ENCODE assay signal across 10 cellular contexts in genomic region chr3:52481819-52482521, GRCh38. TPM values are rescaled to one million over a fixed set of nuclear protein-coding genes. Genes with fewer than 3 reads are reported as not detected.
DNase-seq lines count a peak whose midpoint lies in the region; ATAC-seq and TF ChIP-seq lines count a peak whose summit lies in the region.
"Had no signal": no experiment of that assay in that cellular context is flagged by ENCODE, and none has a peak within 500 bp of the region (broad histone marks: within the 10 kb centered on the region; RNA-seq: fewer than 3 reads in every experiment).

No MANE protein-coding gene starts in this region.

- peaks cover 6% of the 10 kb centered on the region for H3K4me1 Mint-ChIP-seq in progenitor cell of endocrine pancreas (ENCODE audit: low read depth)

- ATAC-seq in HG03469 (IDR thresholded peaks at IDR 0.05; ENCODE audit: unreplicated experiment), result no peak

- no peak overlapping the region for H3K4me3 ChIP-seq in LNCaP clone FGC (ENCODE audit: low read depth, low read length)

- no peaks in the 10 kb centered on the region for H3K9me3 Mint-ChIP-seq in progenitor cell of endocrine pancreas (ENCODE audit: low read depth)

- H3K36me3 Mint-ChIP-seq in progenitor cell of endocrine pancreas (ENCODE audit: insufficient read depth), result peaks cover 15% of the 10 kb centered on the region

- no peak overlapping the region for H3K4me3 Mint-ChIP-seq in progenitor cell of endocrine pancreas (ENCODE audit: low read depth)

- peak overlapping the region; percentile 65 for H3K27ac Mint-ChIP-seq in progenitor cell of endocrine pancreas

- TF ChIP-seq CTCF in LNCaP clone FGC (IDR thresholded peaks at IDR 0.05; ENCODE audit: control insufficient read depth, extremely low read depth, insufficient read depth) (peak; percentile 17; the same call in 1 of the 2 replicates), progenitor cell of endocrine pancreas (IDR thresholded peaks at IDR 0.05; ENCODE audit: unreplicated experiment) (peak; percentile 48)

- H3K27me3 Mint-ChIP-seq in progenitor cell of endocrine pancreas, result no peaks in the 10 kb centered on the region

- DNase-seq in activated CD4-positive, alpha-beta T cell treated with anti-CD3 and anti-CD28 coated beads, Interleukin-2, amount 50 U/mL, for 48 hours, result peak; percentile 10 to 26
- no peak for DNase-seq in activated CD4-positive, alpha-beta T cell treated with anti-CD3 and anti-CD28 coated beads, Interleukin-2, amount 50 U/mL, for 4 hours
- DNase-seq in LNCaP clone FGC (ENCODE audit: low read depth), result no peak
- DNase-seq in effector CD8-positive, alpha-beta T cell (lab: John Stamatoyannopoulos, UW), result peak; percentile 6
- DNase-seq in progenitor cell of endocrine pancreas (ENCODE audit: low spot score, unreplicated experiment), result no peak
- DNase-seq in SK-N-DZ (ENCODE audit: low spot score), result no peak
- no peak for DNase-seq in MV-4-11 (lab: John Stamatoyannopoulos, UW)
- DNase-seq: COR-L47, NCI-H1417 treated with DMSO at 0.1 percent for 48 hours had no signal

RNA-seq across cellular contexts. Expression of gene STAB1, which starts 13.2 kb away (rescaled TPM):
- total RNA-seq in progenitor cell of endocrine pancreas, result 0.27 and 0.46 TPM in 2 replicates
- polyA plus RNA-seq in SK-N-DZ (2014; cell fraction: cytosol; rRNA removed), result 0.17 and 0.36 TPM in 2 replicates
- polyA plus RNA-seq in SK-N-DZ (2014; cell fraction: nucleus; rRNA removed), result 4.5 and 8.7 TPM in 2 replicates

RNA-seq across cellular contexts. Expression of gene NISCH, which starts 26.6 kb away (rescaled TPM):
- total RNA-seq in progenitor cell of endocrine pancreas, result 199 and 214 TPM in 2 replicates
- 28.0 and 49.3 TPM in 2 replicates for polyA plus RNA-seq in SK-N-DZ (2014; cell fraction: cytosol; rRNA removed)
- 168 and 213 TPM in 2 replicates for polyA plus RNA-seq in SK-N-DZ (2014; cell fraction: nucleus; rRNA removed)

RNA-seq across cellular contexts. Expression of gene TNNC1, which starts 28.1 kb away (rescaled TPM):
- total RNA-seq in progenitor cell of endocrine pancreas, result 3.3 and 3.6 TPM in 2 replicates
- polyA plus RNA-seq in SK-N-DZ (2014; cell fraction: cytosol; rRNA removed), result 2.7 and 3.3 TPM in 2 replicates
- 1.7 and 6.5 TPM in 2 replicates for polyA plus RNA-seq in SK-N-DZ (2014; cell fraction: nucleus; rRNA removed)

RNA-seq across cellular contexts. Expression of gene SEMA3G, which starts 37.1 kb away (rescaled TPM):
- total RNA-seq in progenitor cell of endocrine pancreas, result 0.79 and 1.1 TPM in 2 replicates
- 0.24 and 1.3 TPM in 2 replicates for polyA plus RNA-seq in SK-N-DZ (2014; cell fraction: cytosol; rRNA removed)
- 0.39 and 2.1 TPM in 2 replicates for polyA plus RNA-seq in SK-N-DZ (2014; cell fraction: nucleus; rRNA removed)

RNA-seq across cellular contexts. Expression of gene NT5DC2, which starts 51.7 kb away (rescaled TPM):
- 269 and 271 TPM in 2 replicates for total RNA-seq in progenitor cell of endocrine pancreas
- polyA plus RNA-seq in SK-N-DZ (2014; cell fraction: cytosol; rRNA removed), result 342 and 366 TPM in 2 replicates
- 688 and 845 TPM in 2 replicates for polyA plus RNA-seq in SK-N-DZ (2014; cell fraction: nucleus; rRNA removed)

Comparison
In these comparisons a context has a peak if more than half of its experiments do, and no peak if none do; other contexts are left out.
1. DNase-seq: peak in activated CD4-positive, alpha-beta T cell treated with anti-CD3 and anti-CD28 coated beads, Interleukin-2, amount 50 U/mL, for 48 hours (2 of 2) and effector CD8-positive, alpha-beta T cell (single experiment); none in activated CD4-positive, alpha-beta T cell treated with anti-CD3 and anti-CD28 coated beads, Interleukin-2, amount 50 U/mL, for 4 hours (0 of 2), LNCaP clone FGC (single experiment), progenitor cell of endocrine pancreas (single experiment), SK-N-DZ (single experiment) and MV-4-11 (single experiment).